ENCODE assay signal across 14 cellular contexts in the genomic region with DNA sequence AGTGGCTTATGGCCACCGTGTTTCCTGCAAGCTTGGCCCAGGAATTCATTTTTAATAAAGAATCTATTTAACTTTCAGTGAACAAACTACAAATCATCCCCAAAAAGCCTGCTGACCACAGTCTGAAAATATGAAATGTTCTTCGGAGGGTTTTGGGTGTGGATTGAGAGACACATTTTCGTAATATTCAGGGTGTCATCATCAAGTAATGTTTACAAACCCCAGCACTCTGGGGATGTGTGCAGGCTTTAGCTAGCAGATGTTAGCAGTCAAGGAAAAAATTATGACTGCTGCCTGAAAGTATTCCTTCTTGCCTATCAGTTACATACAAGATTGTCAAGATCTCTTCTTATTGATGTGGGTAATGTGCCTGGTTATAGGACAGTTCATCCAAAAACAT.
A peak's percentile ranks its signal among the peaks of the same experiment; 100 is the strongest.
DNase-seq lines count a peak whose midpoint lies in the region; ATAC-seq and TF ChIP-seq lines count a peak whose summit lies in the region.
"Had no signal": no experiment of that assay in that cellular context is flagged by ENCODE, and none has a peak within 500 bp of the region (broad histone marks: within the 10 kb centered on the region; RNA-seq: fewer than 3 reads in every experiment).

No MANE protein-coding gene starts in this region.

- no peak overlapping the region for H2AFZ ChIP-seq in fibroblast of lung (ENCODE audit: low read length)

- POLR2A ChIA-PET in RWPE1 (lab: Yijun Ruan, JAX; ENCODE audit: low non-redundant PET) = no interaction called here

- H3K9me3 ChIP-seq in fibroblast of lung (ENCODE audit: control insufficient read depth, insufficient read depth, low read depth, low read length) = no peaks in the 10 kb centered on the region
- H3K9me3 ChIP-seq: SJCRH30 had no signal

- ATAC-seq in GM18519 (IDR thresholded peaks at IDR 0.05; ENCODE audit: low FRiP score, unreplicated experiment) = no peak

- H4K20me1 ChIP-seq in fibroblast of lung (ENCODE audit: control insufficient read depth, extremely low read depth, insufficient read depth, low read length) = no peaks in the 10 kb centered on the region

- CTCF ChIA-PET in RWPE1 (lab: Yijun Ruan, JAX) = no interaction called here

- H3K79me2 ChIP-seq in fibroblast of lung (ENCODE audit: control insufficient read depth, insufficient read depth, low read length) = no peaks in the 10 kb centered on the region

- no peak overlapping the region for H3K4me3 ChIP-seq in fibroblast of lung (replicated peaks in 1 of 4; ENCODE audit: control extremely low read depth in 1 of 4, insufficient read depth in 1 of 4, low read depth in 3 of 4, low read length in 4 of 4)
- H3K4me3 ChIP-seq: SJCRH30 had no signal

- H3K36me3 ChIP-seq in fibroblast of lung (ENCODE audit: control insufficient read depth, insufficient read depth, low read length) = no peaks in the 10 kb centered on the region
- H3K36me3 ChIP-seq: SJCRH30 had no signal

- no peaks in the 10 kb centered on the region for H3K27me3 ChIP-seq in fibroblast of lung (ENCODE audit: control insufficient read depth, insufficient read depth, low read length)
- H3K27me3 ChIP-seq: SJCRH30 had no signal

- H3K27me3 Mint-ChIP-seq in osteocyte (ENCODE audit: unreplicated experiment) = no peaks in the 10 kb centered on the region

- no peaks in the 10 kb centered on the region for H3K9me3 Mint-ChIP-seq in osteocyte (ENCODE audit: unreplicated experiment)

- H3K9ac ChIP-seq in fibroblast of lung (ENCODE audit: insufficient read depth, low read length) = no peak overlapping the region

- H3K27ac ChIP-seq in RWPE1 = no peak overlapping the region
- no peak overlapping the region for H3K27ac ChIP-seq in fibroblast of lung (ENCODE audit: insufficient read depth, low read length)
- H3K27ac ChIP-seq: SJCRH30 had no signal

- DNase-seq in HCEC 1CT = peak; percentile 98
- peak; percentile 44 for DNase-seq in RWPE1 (ENCODE audit: low spot score)
- peak; percentile 88 to 97 for DNase-seq in fibroblast of lung (ENCODE audit: low read depth in 2 of 2)
- DNase-seq in osteocyte (ENCODE audit: extremely low spot score, unreplicated experiment) = no peak
- DNase-seq in HT-29 (ENCODE audit: low spot score) = no peak
- DNase-seq in NCI-H2107 treated with DMSO at 0.1 percent for 48 hours (lab: John Stamatoyannopoulos, UW; ENCODE audit: unreplicated experiment) = no peak
- DNase-seq in DMS53 (lab: John Stamatoyannopoulos, UW) = no peak
- DNase-seq: activated CD4-positive, alpha-beta T cell treated with anti-CD3 and anti-CD28 coated beads for 48 hours; activated effector memory CD4-positive, alpha-beta T cell treated with Interleukin-2 at 50 U/mL for 16 hours; DMS79; head of caudate nucleus; NCI-H2029 had no signal

- H3K4me2 ChIP-seq in fibroblast of lung (ENCODE audit: extremely low read depth, insufficient read depth, low read length) = no peak overlapping the region

- peaks cover 22% of the 10 kb centered on the region for H3K4me1 Mint-ChIP-seq in osteocyte (ENCODE audit: unreplicated experiment)

- no peak overlapping the region for H3K4me3 Mint-ChIP-seq in osteocyte (ENCODE audit: unreplicated experiment)

- peak overlapping the region; percentile 85 for H3K27ac Mint-ChIP-seq in osteocyte (ENCODE audit: unreplicated experiment)

- no peak for TF ChIP-seq CTCF in RWPE1 (conservative IDR thresholded peaks at IDR 0.05; ENCODE audit: low read depth)
- TF ChIP-seq CTCF in fibroblast of lung (conservative IDR thresholded peaks at IDR 0.05 in 1 of 2, IDR thresholded peaks at IDR 0.05 in 1 of 2; ENCODE audit: low read depth in 1 of 2, low read length in 2 of 2) = no peak
- TF ChIP-seq CTCF in osteocyte (IDR thresholded peaks at IDR 0.05) = no peak

- H3K36me3 Mint-ChIP-seq in osteocyte (ENCODE audit: unreplicated experiment) = no peaks in the 10 kb centered on the region

- H3K4me1 ChIP-seq in fibroblast of lung (ENCODE audit: control insufficient read depth, extremely low read depth, insufficient read depth, low read length) = no peaks in the 10 kb centered on the region
- H3K4me1 ChIP-seq: SJCRH30 had no signal

Comparison
In these comparisons a context has a peak if more than half of its experiments do, and no peak if none do; other contexts are left out.
1. DNase-seq: peak in HCEC 1CT (single experiment), RWPE1 (single experiment) and fibroblast of lung (2 of 2); none in osteocyte (single experiment), HT-29 (single experiment), NCI-H2107 treated with DMSO at 0.1 percent for 48 hours (single experiment) and DMS53 (single experiment).